ENCODE assay signal across 9 cellular contexts in genomic region chr3:132210476-132211346, GRCh38.
DNase-seq lines count a peak whose midpoint lies in the region; ATAC-seq, FAIRE-seq and TF ChIP-seq lines count a peak whose summit lies in the region.
"Had no signal": no experiment of that assay in that cellular context is flagged by ENCODE, and none has a peak within 500 bp of the region (broad histone marks: within the 10 kb centered on the region; RNA-seq: fewer than 3 reads in every experiment).

No MANE protein-coding gene starts in this region.

- CTCF ChIA-PET in AG04449 (lab: Yijun Ruan, JAX): interaction anchor here (1.0 to 3.2 kb wide), 4 partner anchors 11 to 176 kb away, joined by 3 to 28 read pairs (median 6); partner anchors contain the start of gene CPNE4

- H3K36me3 ChIP-seq in fibroblast of lung (ENCODE audit: control insufficient read depth, insufficient read depth, low read length): no peaks in the 10 kb centered on the region
- H3K36me3 ChIP-seq in effector memory CD4-positive, alpha-beta T cell (ENCODE audit: control insufficient read depth, insufficient read depth, low read length): no peaks in the 10 kb centered on the region

- no peaks in the 10 kb centered on the region for H3K79me2 ChIP-seq in fibroblast of lung (ENCODE audit: control insufficient read depth, insufficient read depth, low read length)

- H4K20me1 ChIP-seq in fibroblast of lung (ENCODE audit: control insufficient read depth, extremely low read depth, insufficient read depth, low read length): no peaks in the 10 kb centered on the region

- TF ChIP-seq CTCF in AG04449 (IDR thresholded peaks at IDR 0.05; ENCODE audit: insufficient read depth, low read length, missing control alignments) (peak; percentile 35), fibroblast of lung (conservative IDR thresholded peaks at IDR 0.05 in 1 of 2, IDR thresholded peaks at IDR 0.05 in 1 of 2; ENCODE audit: low read depth in 1 of 2, low read length in 2 of 2) (peak; percentile 19 to 37)

- no peak overlapping the region for H3K27ac Mint-ChIP-seq in stimulated activated memory B cell treated with anti-CD40 and anti-IgM and Interleukin-4, amounts not matched to agents 10 μg/mL and 1 μg/mL and 100 μg/mL, for 72 hours

- peaks cover 29% of the 10 kb centered on the region for H3K27me3 Mint-ChIP-seq in stimulated activated memory B cell treated with anti-CD40 and anti-IgM and Interleukin-4, amounts not matched to agents 10 μg/mL and 1 μg/mL and 100 μg/mL, for 72 hours

- no peaks in the 10 kb centered on the region for H3K4me1 ChIP-seq in fibroblast of lung (ENCODE audit: control insufficient read depth, extremely low read depth, insufficient read depth, low read length)
- H3K4me1 ChIP-seq in effector memory CD4-positive, alpha-beta T cell (ENCODE audit: control insufficient read depth, insufficient read depth, low read length, poor library complexity, severe bottlenecking): no peaks in the 10 kb centered on the region

- H3K36me3 Mint-ChIP-seq in stimulated activated memory B cell treated with anti-CD40 and anti-IgM and Interleukin-4, amounts not matched to agents 10 μg/mL and 1 μg/mL and 100 μg/mL, for 72 hours: no peaks in the 10 kb centered on the region

- H3K4me1 Mint-ChIP-seq in stimulated activated memory B cell treated with anti-CD40 and anti-IgM and Interleukin-4, amounts not matched to agents 10 μg/mL and 1 μg/mL and 100 μg/mL, for 72 hours: no peaks in the 10 kb centered on the region

- peaks cover 2% of the 10 kb centered on the region for H3K27me3 ChIP-seq in fibroblast of lung (ENCODE audit: control insufficient read depth, insufficient read depth, low read length)
- no peaks in the 10 kb centered on the region for H3K27me3 ChIP-seq in effector memory CD4-positive, alpha-beta T cell (replicated peaks; ENCODE audit: control insufficient read depth, insufficient read depth, low read length, poor library complexity, severe bottlenecking)

- no peak overlapping the region for H3K9ac ChIP-seq in fibroblast of lung (ENCODE audit: insufficient read depth, low read length)

- H3K9me3 ChIP-seq in fibroblast of lung (ENCODE audit: control insufficient read depth, insufficient read depth, low read depth, low read length): no peaks in the 10 kb centered on the region
- H3K9me3 ChIP-seq in effector memory CD4-positive, alpha-beta T cell (ENCODE audit: control insufficient read depth, low read length): no peaks in the 10 kb centered on the region

- H3K27ac ChIP-seq in fibroblast of lung (ENCODE audit: insufficient read depth, low read length): no peak overlapping the region
- no peak overlapping the region for H3K27ac ChIP-seq in effector memory CD4-positive, alpha-beta T cell (ENCODE audit: insufficient read depth, low read length, poor library complexity, severe bottlenecking)

- H3K4me3 ChIP-seq in AG04449 (ENCODE audit: low read depth, low read length) (no peak overlapping the region), fibroblast of lung (replicated peaks in 1 of 4; ENCODE audit: control extremely low read depth in 1 of 4, insufficient read depth in 1 of 4, low read depth in 3 of 4, low read length in 4 of 4) (no peak overlapping the region)
- no peak overlapping the region for H3K4me3 ChIP-seq in effector memory CD4-positive, alpha-beta T cell (ENCODE audit: insufficient read depth, low read depth, low read length, poor library complexity, severe bottlenecking)

- H3K9me3 Mint-ChIP-seq in stimulated activated memory B cell treated with anti-CD40 and anti-IgM and Interleukin-4, amounts not matched to agents 10 μg/mL and 1 μg/mL and 100 μg/mL, for 72 hours: no peaks in the 10 kb centered on the region

- peak; percentile 36 for ATAC-seq in stimulated activated memory B cell treated with anti-CD40 and anti-IgM and Interleukin-4, amounts not matched to agents 10 μg/mL and 1 μg/mL and 100 μg/mL, for 72 hours
- ATAC-seq in GM18909 (IDR thresholded peaks at IDR 0.05; ENCODE audit: poor library complexity, unreplicated experiment): no peak

- POLR2A ChIA-PET in AG04449 (lab: Yijun Ruan, JAX): no interaction called here

- no peak overlapping the region for H3K4me2 ChIP-seq in fibroblast of lung (ENCODE audit: extremely low read depth, insufficient read depth, low read length)

- H2AFZ ChIP-seq in fibroblast of lung (ENCODE audit: low read length): no peak overlapping the region

- FAIRE-seq in GM18507 (lab: Jason Lieb, UNC): peak; percentile 50
- FAIRE-seq: colon had no signal

- no peak overlapping the region for H3K4me3 Mint-ChIP-seq in stimulated activated memory B cell treated with anti-CD40 and anti-IgM and Interleukin-4, amounts not matched to agents 10 μg/mL and 1 μg/mL and 100 μg/mL, for 72 hours

- no peak for DNase-seq in AG04449 (ENCODE audit: low read depth, low spot score)
- DNase-seq in GM18507 (ENCODE audit: extremely low spot score, insufficient read length, low read depth): no peak
- DNase-seq in NCI-H69 (lab: John Stamatoyannopoulos, UW): peak; percentile 10
- DNase-seq in fibroblast of lung (ENCODE audit: low read depth in 2 of 2): no peak
- no peak for DNase-seq in effector memory CD4-positive, alpha-beta T cell
- DNase-seq in activated naive CD4-positive, alpha-beta T cell treated with anti-CD3 and anti-CD28 coated beads, Interleukin-2, amount 50 U/mL, for 16 hours: no peak
